8 cellular contexts compared by ENCODE assay signal in genomic region chr12:93093243-93093642, GRCh38.
"Had no signal": no experiment of that assay in that cellular context is flagged by ENCODE, and none has a peak within 500 bp of the region (broad histone marks: within the 10 kb centered on the region; RNA-seq: fewer than 3 reads in every experiment).

No MANE protein-coding gene starts in this region.

- ATAC-seq: GM23338, HCT116, K562 had no signal

- H2AFZ ChIP-seq: GM23338 had no signal

- H3K4me3 ChIP-seq: GM23338, HAP-1, K562 had no signal

- H3K9me3 ChIP-seq: HAP-1 had no signal

- H3K4me2 ChIP-seq: GM23338 had no signal

- DNase-seq: H7, KG1 had no signal

- H3K36me3 ChIP-seq: HAP-1 had no signal

- FAIRE-seq: H1, HTR-8/SVneo, K562 had no signal
